ENCODE assay signal across 29 cellular contexts in genomic region chr7:95469187-95469586, GRCh38. TPM values are rescaled to one million over a fixed set of nuclear protein-coding genes. Genes with fewer than 3 reads are reported as not detected.
DNase-seq lines count a peak whose midpoint lies in the region; ATAC-seq, FAIRE-seq and TF ChIP-seq lines count a peak whose summit lies in the region.
"Had no signal": no experiment of that assay in that cellular context is flagged by ENCODE, and none has a peak within 500 bp of the region (broad histone marks: within the 10 kb centered on the region; RNA-seq: fewer than 3 reads in every experiment).

No MANE protein-coding gene starts in this region.

- no TSS peak for BruUV-seq in HepG2 (replicated peaks; lab: Mats Ljungman, UMichigan)

- H3K9me3 ChIP-seq in HEK293 (ENCODE audit: control insufficient read depth, insufficient read depth, low read depth, low read length): no peaks in the 10 kb centered on the region
- no peaks in the 10 kb centered on the region for H3K9me3 ChIP-seq in HepG2 (ENCODE audit: low read length)
- no peaks in the 10 kb centered on the region for H3K9me3 ChIP-seq in smooth muscle cell (replicated peaks; ENCODE audit: low read depth)
- H3K9me3 ChIP-seq: Caco-2, spleen, thoracic aorta had no signal

- POLR2A ChIA-PET in HEK293 (lab: Yijun Ruan, JAX) (no interaction called here), HepG2 (lab: Yijun Ruan, JAX) (no interaction called here)

- peaks cover 12% of the 10 kb centered on the region for H3F3A ChIP-seq in smooth muscle cell (ENCODE audit: low read depth)

- FAIRE-seq in HepG2 (lab: Jason Lieb, UNC): no peak
- FAIRE-seq: urothelium cell line had no signal

- TF ChIP-seq EP300 in HepG2 (IDR thresholded peaks at IDR 0.05; ENCODE audit: low read depth in 2 of 2, low read length in 2 of 2) (no peak), HepG2 (CRISPR knock-in tag; IDR thresholded peaks at IDR 0.05; ENCODE audit: borderline replicate concordance) (no peak)

- H3K27ac ChIP-seq in HEK293 (ENCODE audit: extremely low read depth, low read depth, low read length) (no peak overlapping the region), HepG2 (ENCODE audit: extremely low read length, insufficient read depth, low read length) (no peak overlapping the region), smooth muscle cell (ENCODE audit: low read depth) (no peak overlapping the region)
- H3K27ac ChIP-seq: PC-9, spleen, thoracic aorta had no signal

- WGBS in HepG2 (ENCODE audit: low lambda C conversion rate): 78% methylated on average over 1 of the region's 1 CpG
- 98% methylated on average over 1 of the region's 1 CpG for whole genome bisulfite sequencing in smooth muscle cell (ENCODE audit: low lambda C conversion rate)

- TF ChIP-seq CTCF in HEK293 (tag by site-specific recombination; IDR thresholded peaks at IDR 0.05) (no peak), choroid plexus epithelial cell (conservative IDR thresholded peaks at IDR 0.05; ENCODE audit: low read depth, low read length) (no peak), HepG2 (CRISPR knock-in tag; IDR thresholded peaks at IDR 0.05) (no peak), smooth muscle cell (IDR thresholded peaks at IDR 0.05; ENCODE audit: borderline replicate concordance, insufficient read depth, poor library complexity, severe bottlenecking) (no peak)

- H3K9ac ChIP-seq in HepG2 (ENCODE audit: insufficient read depth, low read depth, low read length) (no peak overlapping the region), smooth muscle cell (ENCODE audit: low read depth) (no peak overlapping the region)

- no peak overlapping the region for H3K4me2 ChIP-seq in HepG2 (ENCODE audit: low read depth, low read length)
- H3K4me2 ChIP-seq in smooth muscle cell: no peak overlapping the region
- H3K4me2 ChIP-seq: PC-9 had no signal

- H2AFZ ChIP-seq in HepG2 (ENCODE audit: low read length) (no peak overlapping the region), smooth muscle cell (ENCODE audit: low read depth) (no peak overlapping the region)
- H2AFZ ChIP-seq: PC-9 had no signal

- TF ChIP-seq RAD21 in HepG2 (CRISPR knock-in tag; IDR thresholded peaks at IDR 0.05): no peak

- H3K4me1 ChIP-seq in HEK293 (ENCODE audit: control insufficient read depth, insufficient read depth, low read length) (no peaks in the 10 kb centered on the region), HepG2 (ENCODE audit: insufficient read depth, low read length) (peaks cover 35% of the 10 kb centered on the region), smooth muscle cell (ENCODE audit: low read depth) (peaks cover 44% of the 10 kb centered on the region)

- no peaks in the 10 kb centered on the region for H3K27me3 ChIP-seq in HepG2 (ENCODE audit: control insufficient read depth in 1 of 2, insufficient read depth in 2 of 2, low read length in 2 of 2)
- H3K27me3 ChIP-seq in smooth muscle cell (ENCODE audit: low read depth): no peaks in the 10 kb centered on the region
- H3K27me3 ChIP-seq: spleen had no signal

- DNase-seq in NCI-H1105 treated with DMSO at 0.1 percent for 48 hours (lab: John Stamatoyannopoulos, UW) (peak; percentile 19), NCI-H1105 (lab: John Stamatoyannopoulos, UW) (no peak), choroid plexus epithelial cell (ENCODE audit: low read depth) (peak; percentile 35), HepG2 (ENCODE audit: low spot score) (no peak), nucleus accumbens (lab: John Stamatoyannopoulos, UW) (no peak), smooth muscle cell (lab: John Stamatoyannopoulos, UW; ENCODE audit: unreplicated experiment) (no peak)
- DNase-seq: 8988T; activated CD4-positive, CD25-positive, alpha-beta regulatory T cell treated with anti-CD3 and anti-CD28 coated beads, Interleukin-2, amount 50 U/mL, for 72 hours; activated CD8-positive, alpha-beta memory T cell treated with anti-CD3 and anti-CD28 coated beads, Interleukin-2, amount 50 U/mL, for 48 hours; activated CD8-positive, alpha-beta T cell treated with anti-CD3 and anti-CD28 coated beads for 36 hours; activated naive CD4-positive, alpha-beta T cell treated with anti-CD3 and anti-CD28 coated beads for 36 hours; Caco-2; GOT3; PC-9; posterior cingulate gyrus; right cardiac atrium; Right ventricle myocardium superior; spleen; stimulated activated CD8-positive, alpha-beta memory T cell treated with anti-CD3 and anti-CD28 coated beads, Interleukin-4, amount 100 ng/mL, for 48 hours had no signal

- in situ Hi-C loops in HepG2 (cut with HindIII; ENCODE audit: extremely low pct_ligation_motif_present, low pct_unique_long_range_greater_than_20kb): no loop called here

- TF ChIP-seq POLR2A in HepG2 (IDR thresholded peaks at IDR 0.05; ENCODE audit: insufficient read depth in 1 of 2, low read depth in 2 of 2, low read length in 2 of 2): no peak

- H3K4me3 ChIP-seq in HEK293 (ENCODE audit: low read depth, low read length) (no peak overlapping the region), choroid plexus epithelial cell (ENCODE audit: low read depth, low read length) (no peak overlapping the region), HepG2 (replicated peaks in 1 of 3; ENCODE audit: insufficient read depth in 1 of 3, low read depth in 2 of 3, low read length in 3 of 3) (no peak overlapping the region), smooth muscle cell (no peak overlapping the region)
- H3K4me3 ChIP-seq: PC-9, spleen, thoracic aorta had no signal

- intact Hi-C loops in HepG2 (cut with micrococcal nuclease; ENCODE audit: unreplicated experiment): no loop called here

- ATAC-seq in HepG2: no peak
- no peak for ATAC-seq in GM21515 (IDR thresholded peaks at IDR 0.05; ENCODE audit: unreplicated experiment)
- ATAC-seq: activated CD8-positive, alpha-beta T cell treated with anti-CD3 and anti-CD28 coated beads for 36 hours; left lobe of liver; right cardiac atrium; SK-N-SH treated with all-trans-retinoic acid at 6 μM for 48 hours had no signal

- H4K20me1 ChIP-seq in HepG2 (ENCODE audit: insufficient read depth, low read length): no peaks in the 10 kb centered on the region
- no peaks in the 10 kb centered on the region for H4K20me1 ChIP-seq in smooth muscle cell (ENCODE audit: low read depth)

- H3K79me2 ChIP-seq in HepG2 (ENCODE audit: insufficient read depth, low read length): no peaks in the 10 kb centered on the region
- H3K79me2 ChIP-seq in smooth muscle cell (ENCODE audit: low read depth): no peaks in the 10 kb centered on the region

- H3K36me3 ChIP-seq in HEK293 (ENCODE audit: control insufficient read depth in 2 of 2, insufficient read depth in 1 of 2, low read length in 2 of 2): no peaks in the 10 kb centered on the region
- H3K36me3 ChIP-seq in HepG2 (replicated peaks in 1 of 2; ENCODE audit: control insufficient read depth in 1 of 2, insufficient read depth in 2 of 2, low read length in 2 of 2): no peaks in the 10 kb centered on the region
- H3K36me3 ChIP-seq in smooth muscle cell (ENCODE audit: low read depth): no peaks in the 10 kb centered on the region
- H3K36me3 ChIP-seq: spleen, thoracic aorta had no signal

- CTCF ChIA-PET in HEK293 (lab: Yijun Ruan, JAX): interaction anchor here (0.5 kb wide), 1 partner anchor 7 kb away, joined by 3 read pairs; no protein-coding TSS in a partner anchor
- CTCF ChIA-PET in HepG2 (lab: Yijun Ruan, JAX; ENCODE audit: low intra/inter-chr PET ratio, low total read pairs): no interaction called here

RNA-seq across cellular contexts. Expression of gene ASB4, which starts 16.6 kb away (rescaled TPM):
- total RNA-seq in HepG2 (2016; rRNA removed; fragmentation: Illumina TruSeq; extraction: Trizol): 1.1 and 1.3 TPM in 2 replicates
- total RNA-seq in HepG2 (2016; cell fraction: cytosol; rRNA removed; fragmentation: Illumina TruSeq; extraction: Trizol; ENCODE audit: low read depth): 0.10 TPM in 1 of 2 replicates, not detected in the other
- total RNA-seq in HepG2 (2016; cell fraction: insoluble cytoplasmic fraction; rRNA removed; fragmentation: Illumina TruSeq; extraction: Trizol): 1.2 and 1.5 TPM in 2 replicates
- total RNA-seq in HepG2 (2016; cell fraction: membrane; rRNA removed; fragmentation: Illumina TruSeq; extraction: Trizol): 0.56 and 0.62 TPM in 2 replicates
- total RNA-seq in HepG2 (2016; cell fraction: nucleus; rRNA removed; fragmentation: Illumina TruSeq; extraction: Trizol): 0.78 and 1.3 TPM in 2 replicates
- 2.6 and 4.0 TPM in 2 replicates for polyA plus RNA-seq in HepG2 (2011; rRNA removed)
- polyA plus RNA-seq in HepG2 (2011; cell fraction: cytosol; rRNA removed): 2.1 and 3.2 TPM in 2 replicates
- 1.5 and 2.5 TPM in 2 replicates for polyA plus RNA-seq in HepG2 (2011; cell fraction: nucleus; rRNA removed)
- 0.56 and 0.99 TPM in 2 replicates for polyA plus RNA-seq in HepG2 (2012)
- 0.06 and 0.18 TPM in 2 replicates for polyA plus RNA-seq in HepG2 (2016; cell fraction: cytosol; fragmentation: Illumina TruSeq; extraction: Trizol; ENCODE audit: low read depth)
- polyA plus RNA-seq in HepG2 (2016; cell fraction: insoluble cytoplasmic fraction; fragmentation: Illumina TruSeq; extraction: Trizol; ENCODE audit: low read depth): 1.1 and 1.6 TPM in 2 replicates
- polyA plus RNA-seq in HepG2 (2016; cell fraction: membrane; fragmentation: Illumina TruSeq; extraction: Trizol; ENCODE audit: low read depth): 0.07 and 0.22 TPM in 2 replicates
- polyA plus RNA-seq in HepG2 (2016; cell fraction: nucleus; fragmentation: Illumina TruSeq; extraction: Trizol; ENCODE audit: insufficient read depth, low read depth): 0.38 and 0.68 TPM in 2 replicates
- polyA minus RNA-seq in HepG2 (2011; rRNA and poly(A)+ RNA removed; ENCODE audit: low replicate concordance): 0.37 and 10.4 TPM in 2 replicates
- 1.1 and 1.7 TPM in 2 replicates for polyA minus RNA-seq in HepG2 (2011; cell fraction: cytosol; rRNA and poly(A)+ RNA removed)
- 4.5 and 6.1 TPM in 2 replicates for polyA minus RNA-seq in HepG2 (2011; cell fraction: nucleus; rRNA and poly(A)+ RNA removed)
- total RNA-seq in smooth muscle cell: not detected in 2 replicates
- not detected in 2 replicates for polyA plus RNA-seq in smooth muscle cell
- total RNA-seq: activated CD8-positive, alpha-beta T cell treated with anti-CD3 and anti-CD28 coated beads for 36 hours; activated naive CD4-positive, alpha-beta T cell treated with anti-CD3 and anti-CD28 coated beads for 36 hours; activated T-helper 1 cell treated with anti-CD3 and anti-CD28 coated beads, Interleukin-12 subunit alpha, Interleukin-12 subunit beta, Interleukin-2, Interleukin-4 antibody, amounts not matched to agents 30 ng/mL and 10 ng/mL and 1 ng/mL, durations not matched to agents 14 hours and 24 hours and 36 hours; Caco-2; dermis microvascular lymphatic vessel endothelial cell; M059J; PC-9; spleen had no signal
- polyA plus RNA-seq: CD14-positive monocyte had no signal

RNA-seq across cellular contexts. Expression of gene PON2, which starts 34.4 kb away (rescaled TPM):
- 110 and 202 TPM in 2 replicates for total RNA-seq in HepG2 (2016; rRNA removed; fragmentation: Illumina TruSeq; extraction: Trizol)
- total RNA-seq in HepG2 (2016; cell fraction: cytosol; rRNA removed; fragmentation: Illumina TruSeq; extraction: Trizol; ENCODE audit: low read depth): 52.8 and 60.2 TPM in 2 replicates
- 109 and 195 TPM in 2 replicates for total RNA-seq in HepG2 (2016; cell fraction: insoluble cytoplasmic fraction; rRNA removed; fragmentation: Illumina TruSeq; extraction: Trizol)
- 97.0 and 101 TPM in 2 replicates for total RNA-seq in HepG2 (2016; cell fraction: membrane; rRNA removed; fragmentation: Illumina TruSeq; extraction: Trizol)
- 222 and 258 TPM in 2 replicates for total RNA-seq in HepG2 (2016; cell fraction: nucleus; rRNA removed; fragmentation: Illumina TruSeq; extraction: Trizol)
- 159 and 217 TPM in 2 replicates for polyA plus RNA-seq in HepG2 (2011; rRNA removed)
- polyA plus RNA-seq in HepG2 (2011; cell fraction: cytosol; rRNA removed): 99.2 and 139 TPM in 2 replicates
- 142 and 167 TPM in 2 replicates for polyA plus RNA-seq in HepG2 (2011; cell fraction: nucleus; rRNA removed)
- polyA plus RNA-seq in HepG2 (2012): 102 and 115 TPM in 2 replicates
- 57.5 and 75.0 TPM in 2 replicates for polyA plus RNA-seq in HepG2 (2016; cell fraction: cytosol; fragmentation: Illumina TruSeq; extraction: Trizol; ENCODE audit: low read depth)
- polyA plus RNA-seq in HepG2 (2016; cell fraction: insoluble cytoplasmic fraction; fragmentation: Illumina TruSeq; extraction: Trizol; ENCODE audit: low read depth): 108 and 112 TPM in 2 replicates
- 74.8 and 84.0 TPM in 2 replicates for polyA plus RNA-seq in HepG2 (2016; cell fraction: membrane; fragmentation: Illumina TruSeq; extraction: Trizol; ENCODE audit: low read depth)
- polyA plus RNA-seq in HepG2 (2016; cell fraction: nucleus; fragmentation: Illumina TruSeq; extraction: Trizol; ENCODE audit: insufficient read depth, low read depth): 386 and 414 TPM in 2 replicates
- polyA minus RNA-seq in HepG2 (2011; rRNA and poly(A)+ RNA removed; ENCODE audit: low replicate concordance): 48.7 and 53.2 TPM in 2 replicates
- polyA minus RNA-seq in HepG2 (2011; cell fraction: cytosol; rRNA and poly(A)+ RNA removed): 58.1 and 61.9 TPM in 2 replicates
- polyA minus RNA-seq in HepG2 (2011; cell fraction: nucleus; rRNA and poly(A)+ RNA removed): 145 and 155 TPM in 2 replicates
- 116 and 121 TPM in 2 replicates for total RNA-seq in smooth muscle cell
- 74.7 and 97.1 TPM in 2 replicates for polyA plus RNA-seq in smooth muscle cell

Comparison
In these comparisons a context has a peak if more than half of its experiments do, and no peak if none do; other contexts are left out.
1. DNase-seq: peak in NCI-H1105 treated with DMSO at 0.1 percent for 48 hours (single experiment) and choroid plexus epithelial cell (single experiment); none in NCI-H1105 (single experiment), HepG2 (single experiment), nucleus accumbens (0 of 56) and smooth muscle cell (single experiment).